Comparison of ENCODE assay signal across 8 cellular contexts in the genomic region with DNA sequence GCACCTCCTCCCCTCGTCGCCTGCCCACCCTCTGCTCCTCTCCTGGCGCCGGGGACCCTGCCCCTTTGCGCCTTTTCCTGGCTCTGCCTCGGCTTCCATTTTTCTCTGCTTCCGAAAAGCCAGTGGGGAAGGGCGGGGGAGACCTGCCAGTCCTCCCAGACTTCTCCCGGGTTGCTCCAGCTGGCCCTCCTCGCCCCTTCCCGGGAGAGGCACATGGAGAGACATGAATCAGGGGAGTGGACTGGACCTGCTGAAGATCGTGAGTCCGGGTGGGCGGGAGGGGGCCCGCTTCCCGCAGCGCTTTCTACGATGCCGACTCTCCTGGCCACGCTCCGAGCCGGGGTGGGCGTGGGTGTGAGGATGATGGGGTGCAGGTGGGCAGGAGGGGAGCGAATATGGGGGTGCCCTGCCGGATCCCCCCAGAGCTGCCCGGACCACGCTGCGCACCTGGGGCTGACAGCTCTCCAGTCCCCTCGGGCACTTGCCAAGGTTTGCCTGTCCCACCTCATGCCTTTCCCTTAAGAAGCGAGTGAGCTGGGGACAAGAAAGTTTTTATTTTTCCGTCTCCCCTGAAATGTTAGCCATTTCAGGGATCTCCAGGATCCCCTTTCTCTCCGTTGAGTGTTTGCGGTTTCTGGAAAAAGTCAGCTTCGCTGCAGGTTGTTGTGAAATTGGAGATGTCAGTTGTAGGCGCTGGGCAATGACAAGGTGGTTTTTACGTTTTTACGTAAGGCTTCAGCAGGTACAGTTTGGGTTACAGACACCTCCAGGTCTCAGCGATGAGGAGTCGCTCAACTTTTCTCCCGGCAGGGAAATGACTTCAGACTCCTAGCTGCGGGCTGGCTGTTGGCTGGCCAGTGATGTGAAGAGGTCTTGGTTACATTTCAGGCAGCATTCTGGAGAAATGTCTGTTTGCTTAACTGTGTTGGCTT. TPM values are rescaled to one million over a fixed set of nuclear protein-coding genes. Genes with fewer than 3 reads are reported as not detected.
DNase-seq lines count a peak whose midpoint lies in the region; ATAC-seq and TF ChIP-seq lines count a peak whose summit lies in the region.

No MANE protein-coding gene starts in this region.

- H3K36me3 Mint-ChIP-seq in type B pancreatic cell, result no peaks in the 10 kb centered on the region

- no peak for TF ChIP-seq CTCF in lung (IDR thresholded peaks at IDR 0.05; ENCODE audit: control extremely low read depth, extremely low read depth)
- no peak for TF ChIP-seq CTCF in type B pancreatic cell (conservative IDR thresholded peaks at IDR 0.05)

- DNase-seq in DMS53 (lab: John Stamatoyannopoulos, UW) (peak; percentile 77), DMS53 treated with DMSO at 0.1 percent for 48 hours (lab: John Stamatoyannopoulos, UW; ENCODE audit: unreplicated experiment) (no peak), lung (ENCODE audit: low spot score) (no peak), type B pancreatic cell (ENCODE audit: extremely low spot score, unreplicated experiment) (no peak), HK-2 (ENCODE audit: unreplicated experiment) (no peak), COLO829 (ENCODE audit: low spot score) (no peak)

- peak overlapping the region; percentile 97 for H3K9ac ChIP-seq in endocrine pancreas (ENCODE audit: control insufficient read depth, insufficient read depth, low read length)

- peaks cover 62% of the 10 kb centered on the region for H3K27me3 Mint-ChIP-seq in type B pancreatic cell

- no peaks in the 10 kb centered on the region for H3K9me3 ChIP-seq in endocrine pancreas (ENCODE audit: control insufficient read depth, low read length)
- peaks cover 0 to 3% of the 10 kb centered on the region in 2 donors for H3K9me3 ChIP-seq in lung (ENCODE audit: control insufficient read depth in 2 of 2, insufficient read depth in 1 of 2, low read length in 1 of 2)

- no peak for ATAC-seq in lung (ENCODE audit: insufficient read depth, low FRiP score)
- ATAC-seq in HG02938 (IDR thresholded peaks at IDR 0.05; ENCODE audit: unreplicated experiment), result no peak

- no peaks in the 10 kb centered on the region for H3K9me3 Mint-ChIP-seq in type B pancreatic cell

- peak overlapping the region; percentile 97 for H3K4me3 ChIP-seq in endocrine pancreas (ENCODE audit: control insufficient read depth, insufficient read depth, low read length)
- H3K4me3 ChIP-seq in lung, result peak overlapping the region; percentile 32

- peak overlapping the region; percentile 89 for H3K4me3 Mint-ChIP-seq in type B pancreatic cell

- 2 to 4% methylated on average over 41 of the region's 41 CpGs for WGBS in lung, 2 donors

- peaks cover 23% of the 10 kb centered on the region for H3K4me1 Mint-ChIP-seq in type B pancreatic cell (ENCODE audit: unreplicated experiment)

- no peaks in the 10 kb centered on the region for H3K36me3 ChIP-seq in endocrine pancreas (ENCODE audit: control insufficient read depth, insufficient read depth, low read length)
- H3K36me3 ChIP-seq in lung (ENCODE audit: control insufficient read depth in 2 of 2, insufficient read depth in 2 of 2, low read length in 2 of 2), result no peaks in the 10 kb centered on the region

- peak overlapping the region; percentile 55 to 74 for H3K27ac ChIP-seq in lung (ENCODE audit: low read depth in 1 of 2, low read length in 1 of 2)

- peak overlapping the region; percentile 37 for H3K27ac Mint-ChIP-seq in type B pancreatic cell

- H3K4me1 ChIP-seq in endocrine pancreas (ENCODE audit: control insufficient read depth, insufficient read depth, low read length), result peaks cover 14% of the 10 kb centered on the region
- peaks cover 0 to 9% of the 10 kb centered on the region in 2 donors for H3K4me1 ChIP-seq in lung (ENCODE audit: control insufficient read depth in 2 of 2, insufficient read depth in 2 of 2, low read length in 2 of 2)

- H3K27me3 ChIP-seq in endocrine pancreas (ENCODE audit: control insufficient read depth, insufficient read depth, low read length) (no peaks in the 10 kb centered on the region), lung (ENCODE audit: control insufficient read depth, insufficient read depth) (peaks cover 12% of the 10 kb centered on the region)

RNA-seq across cellular contexts. Expression of gene CACNB2, which starts 1.0 kb away (rescaled TPM):
- total RNA-seq in lung, result 10 to 100 TPM in 1 of 2 donors, 1 to 10 TPM in 1; 5.1 to 23.9 TPM
- 1 to 10 TPM in 1 of 2 donors, under 1 TPM in 1; 0.90 to 2.2 TPM for polyA plus RNA-seq in lung
- total RNA-seq in type B pancreatic cell (ENCODE audit: low replicate concordance), result 4.9 and 7.6 TPM in 2 replicates
